21 cellular contexts compared by ENCODE assay signal in genomic region chr2:186457908-186458307, GRCh38. TPM values are rescaled to one million over a fixed set of nuclear protein-coding genes. Genes with fewer than 3 reads are reported as not detected.
DNase-seq lines count a peak whose midpoint lies in the region; FAIRE-seq and TF ChIP-seq lines count a peak whose summit lies in the region.
"Had no signal": no experiment of that assay in that cellular context is flagged by ENCODE, and none has a peak within 500 bp of the region (broad histone marks: within the 10 kb centered on the region; RNA-seq: fewer than 3 reads in every experiment).

No MANE protein-coding gene starts in this region.

- no peaks in the 10 kb centered on the region; a peak in 1 of 22 replicates for H3K9me3 ChIP-seq in BLaER1 treated with 17β-estradiol and CSF1 and Interleukin-3, amounts not matched to agents 10 nM and 100 nM (replicated peaks in 1 of 11)
- H3K9me3 ChIP-seq in endothelial cell of umbilical vein (replicated peaks; ENCODE audit: control insufficient read depth, insufficient read depth, low read length) (no peaks in the 10 kb centered on the region), Karpas-422 (ENCODE audit: low read length) (no peaks in the 10 kb centered on the region), small intestine (ENCODE audit: control insufficient read depth, low read depth) (no peaks in the 10 kb centered on the region)
- H3K9me3 ChIP-seq: Peyer's patch had no signal

- FAIRE-seq in endothelial cell of umbilical vein (lab: Jason Lieb, UNC) = no peak
- FAIRE-seq in small intestine (lab: Jason Lieb, UNC) = no peak
- FAIRE-seq: D721Med, GM12891 had no signal

- no peak for TF ChIP-seq POLR2A in endothelial cell of umbilical vein (IDR thresholded peaks at IDR 0.05; ENCODE audit: low read depth, low read length)

- 9 to 44% (median 22%) methylated on average over 3 of the region's 3 CpGs for WGBS in small intestine, 3 donors

- H4K20me1 ChIP-seq in BLaER1 treated with 17β-estradiol and CSF1 and Interleukin-3, amounts not matched to agents 10 nM and 100 nM = no peaks in the 10 kb centered on the region
- H4K20me1 ChIP-seq in endothelial cell of umbilical vein (replicated peaks; ENCODE audit: control insufficient read depth, extremely low read depth, insufficient read depth, low read length) (no peaks in the 10 kb centered on the region), Karpas-422 (ENCODE audit: insufficient read depth, low read depth, low read length) (no peaks in the 10 kb centered on the region; the same call in 1 of the 2 replicates)

- H3K9me1 ChIP-seq in endothelial cell of umbilical vein (replicated peaks; ENCODE audit: control insufficient read depth, extremely low read depth, insufficient read depth, low read length) = no peaks in the 10 kb centered on the region

- no peak overlapping the region for H3K4me3 ChIP-seq in BLaER1 treated with 17β-estradiol and CSF1 and Interleukin-3, amounts not matched to agents 10 nM and 100 nM
- no peak overlapping the region for H3K4me3 ChIP-seq in endothelial cell of umbilical vein (replicated peaks in 1 of 3; ENCODE audit: insufficient read depth in 1 of 3, low read depth in 1 of 3, low read length in 3 of 3)
- H3K4me3 ChIP-seq in Karpas-422 (ENCODE audit: low read length) = no peak overlapping the region
- H3K4me3 ChIP-seq in small intestine (ENCODE audit: low read depth in 1 of 2, low read length in 2 of 2) = no peak overlapping the region
- H3K4me3 ChIP-seq: Peyer's patch had no signal

- peak overlapping the region in 7 of 11 experiments; percentile 9 to 44 (median 27); a peak in 7 of 22 replicates for H3K4me2 ChIP-seq in BLaER1 treated with 17β-estradiol and CSF1 and Interleukin-3, amounts not matched to agents 10 nM and 100 nM
- no peak overlapping the region for H3K4me2 ChIP-seq in endothelial cell of umbilical vein (ENCODE audit: insufficient read depth, low read length)
- H3K4me2 ChIP-seq in Karpas-422 (ENCODE audit: low read depth, low read length, poor library complexity, severe bottlenecking) = no peak overlapping the region

- intact Hi-C loops in endothelial cell of umbilical vein (cut with micrococcal nuclease) = loop anchor here (2.0 kb wide), 1 partner anchor 719 kb away; the partner anchor contains the start of gene FSIP2

- CTCF ChIA-PET in endothelial cell of umbilical vein (lab: Charles Lee) = interaction anchor here (0.6 to 2.7 kb wide), 6 partner anchors 14 to 1908 kb away, joined by 3 to 16 read pairs (median 4); partner anchors contain the start of gene FSIP2

- H3K27me3 ChIP-seq in BLaER1 treated with 17β-estradiol and CSF1 and Interleukin-3, amounts not matched to agents 10 nM and 100 nM = no peaks in the 10 kb centered on the region
- H3K27me3 ChIP-seq in endothelial cell of umbilical vein (ENCODE audit: control insufficient read depth in 2 of 2, insufficient read depth in 2 of 2, low read length in 2 of 2) (no peaks in the 10 kb centered on the region), Karpas-422 (ENCODE audit: low read length) (no peaks in the 10 kb centered on the region), small intestine (ENCODE audit: control insufficient read depth in 2 of 2, insufficient read depth in 2 of 2, low read length in 2 of 2) (no peaks in the 10 kb centered on the region)
- H3K27me3 ChIP-seq: Peyer's patch had no signal

- H2AFZ ChIP-seq in endothelial cell of umbilical vein (ENCODE audit: low read depth, low read length) (no peak overlapping the region), Karpas-422 (ENCODE audit: low read length) (no peak overlapping the region)

- H3K9me2 ChIP-seq in Karpas-422 (replicated peaks; ENCODE audit: insufficient read depth, low read length) = no peaks in the 10 kb centered on the region

- H3K27ac ChIP-seq in BLaER1 treated with 17β-estradiol and CSF1 and Interleukin-3, amounts not matched to agents 10 nM and 100 nM = no peak overlapping the region
- H3K27ac ChIP-seq in endothelial cell of umbilical vein (ENCODE audit: insufficient read depth, low read depth, low read length) = no peak overlapping the region
- H3K27ac ChIP-seq in Karpas-422 (ENCODE audit: low read length) = no peak overlapping the region
- no peak overlapping the region for H3K27ac ChIP-seq in small intestine (ENCODE audit: low read depth in 1 of 2, low read length in 1 of 2)
- H3K27ac ChIP-seq: HL-60, Peyer's patch had no signal

- dilution Hi-C loops in endothelial cell of umbilical vein (cut with MboI; ENCODE audit: extremely low pct_ligation_motif_present, low sequenced_read_pairs) = no loop called here

- H3K9ac ChIP-seq in BLaER1 treated with 17β-estradiol and CSF1 and Interleukin-3, amounts not matched to agents 10 nM and 100 nM = no peak overlapping the region
- H3K9ac ChIP-seq in endothelial cell of umbilical vein (replicated peaks; ENCODE audit: extremely low read depth, insufficient read depth, low read length) (no peak overlapping the region), Karpas-422 (ENCODE audit: low read length) (no peak overlapping the region)

- H3K36me3 ChIP-seq in BLaER1 treated with 17β-estradiol and CSF1 and Interleukin-3, amounts not matched to agents 10 nM and 100 nM = peaks cover 0 to 20% (median 3%) of the 10 kb centered on the region in 11 experiments; a peak in 5 of 22 replicates
- H3K36me3 ChIP-seq in endothelial cell of umbilical vein (ENCODE audit: control insufficient read depth in 2 of 2, extremely low read depth in 1 of 2, insufficient read depth in 2 of 2, low read length in 2 of 2) (no peaks in the 10 kb centered on the region), Karpas-422 (ENCODE audit: insufficient read depth, low read length) (no peaks in the 10 kb centered on the region), small intestine (ENCODE audit: control insufficient read depth in 2 of 2, insufficient read depth in 2 of 2, low read length in 2 of 2) (peaks cover 0 to 1% of the 10 kb centered on the region in 2 donors)
- H3K36me3 ChIP-seq: Peyer's patch had no signal

- H3K79me2 ChIP-seq in endothelial cell of umbilical vein (ENCODE audit: control insufficient read depth, insufficient read depth, low read length) (no peaks in the 10 kb centered on the region), Karpas-422 (ENCODE audit: low read length) (no peaks in the 10 kb centered on the region)

- peaks cover 0 to 9% (median 6%) of the 10 kb centered on the region in 10 experiments; a peak in 11 of 20 replicates for H3K4me1 ChIP-seq in BLaER1 treated with 17β-estradiol and CSF1 and Interleukin-3, amounts not matched to agents 10 nM and 100 nM
- H3K4me1 ChIP-seq in endothelial cell of umbilical vein (ENCODE audit: control insufficient read depth, extremely low read depth, insufficient read depth, low read length) (no peaks in the 10 kb centered on the region), Karpas-422 (ENCODE audit: low read length) (no peaks in the 10 kb centered on the region), small intestine (ENCODE audit: control insufficient read depth in 2 of 2, insufficient read depth in 1 of 2, low read depth in 1 of 2, low read length in 1 of 2) (no peaks in the 10 kb centered on the region)
- H3K4me1 ChIP-seq: Peyer's patch had no signal

- no peak for TF ChIP-seq CTCF in endothelial cell of umbilical vein (IDR thresholded peaks at IDR 0.05; ENCODE audit: extremely low read depth in 1 of 2, insufficient read depth in 1 of 2, low read depth in 1 of 2, low read length in 2 of 2)

- BruUV-seq in endothelial cell of umbilical vein (replicated peaks; lab: Mats Ljungman, UMichigan) = no TSS peak

- POLR2A ChIA-PET in endothelial cell of umbilical vein (lab: Charles Lee) = no interaction called here

- DNase-seq in ELF-1 (ENCODE audit: low read depth, low spot score) (peak; percentile 14), OCI-M1 (lab: John Stamatoyannopoulos, UW) (peak; percentile 29), endothelial cell of umbilical vein (ENCODE audit: low read depth, low spot score) (peak; percentile 6), mucosa of gallbladder (ENCODE audit: low spot score) (no peak), Karpas-422 (no peak), small intestine (no peak)
- DNase-seq: Kasumi-1, NCI-H1092 treated with DMSO at 0.1 percent for 48 hours, NCI-H1436, NCI-H187, NCI-H2081 treated with DMSO at 0.1 percent for 48 hours, NCI-H2171, NCI-H226, NCI-H510A, Peyer's patch, SHP77 treated with DMSO at 0.1 percent for 48 hours, T-helper 17 cell had no signal

TF ChIP-seq in endothelial cell of umbilical vein, 7 proteins besides CTCF, POLR2A, EP300 and RAD21:
- no peak for TF ChIP-seq GATA2 (IDR thresholded peaks at IDR 0.05; ENCODE audit: insufficient read depth, insufficient read length, low read depth, low read length)

RNA-seq across cellular contexts. Expression of gene ZC3H15, which starts 28.2 kb away (rescaled TPM):
- total RNA-seq in endothelial cell of umbilical vein (64.5 and 65.1 TPM in 2 replicates), mucosa of gallbladder (44.3 TPM)
- polyA plus RNA-seq in endothelial cell of umbilical vein (15.8 and 24.1 TPM in 2 replicates), small intestine (100 to 1,000 TPM in 1 of 3 donors, 10 to 100 TPM in 2; 60.0 to 101 (median 61.1) TPM)
- 50.5 and 52.6 TPM in 2 replicates for polyA plus RNA-seq in endothelial cell of umbilical vein (2011; cell fraction: cytosol; rRNA removed)
- polyA plus RNA-seq in endothelial cell of umbilical vein (2011; cell fraction: nucleus; rRNA removed) = 61.2 and 80.0 TPM in 2 replicates
- 70.9 and 112 TPM in 2 replicates for polyA plus RNA-seq in endothelial cell of umbilical vein (2012)
- 17.1 and 19.2 TPM in 2 replicates for polyA minus RNA-seq in endothelial cell of umbilical vein
- 54.8 TPM for polyA minus RNA-seq in endothelial cell of umbilical vein (2011; cell fraction: cytosol; rRNA and poly(A)+ RNA removed)
- polyA minus RNA-seq in endothelial cell of umbilical vein (2011; cell fraction: nucleus; rRNA and poly(A)+ RNA removed) = 31.2 and 52.2 TPM in 2 replicates
- total RNA-seq in Karpas-422 (2014; rRNA removed; shearing (Covaris generic); ENCODE audit: low replicate concordance) = 58.9 and 66.5 TPM in 2 replicates

Comparison
In these comparisons a context has a peak if more than half of its experiments do, and no peak if none do; other contexts are left out.
1. H3K4me2 ChIP-seq: peak in BLaER1 treated with 17β-estradiol and CSF1 and Interleukin-3, amounts not matched to agents 10 nM and 100 nM (7 of 11); none in endothelial cell of umbilical vein (single experiment) and Karpas-422 (single experiment).
2. DNase-seq: peak in ELF-1 (single experiment), OCI-M1 (single experiment) and endothelial cell of umbilical vein (single experiment); none in mucosa of gallbladder (single experiment), Karpas-422 (single experiment) and small intestine (single experiment).